In genomic region chr6:36604090-36605060, GRCh38 we compare ENCODE assay signal across 12 cellular contexts. TPM values are rescaled to one million over a fixed set of nuclear protein-coding genes. Genes with fewer than 3 reads are reported as not detected.
DNase-seq lines count a peak whose midpoint lies in the region; ATAC-seq, FAIRE-seq and TF ChIP-seq lines count a peak whose summit lies in the region.
"Had no signal": no experiment of that assay in that cellular context is flagged by ENCODE, and none has a peak within 500 bp of the region (broad histone marks: within the 10 kb centered on the region; RNA-seq: fewer than 3 reads in every experiment).

No MANE protein-coding gene starts in this region.

- H3K9me3 ChIP-seq in RWPE2 (ENCODE audit: severe bottlenecking) (no peaks in the 10 kb centered on the region), H1 (ENCODE audit: insufficient read depth in 2 of 2, low read depth in 1 of 2, low read length in 1 of 2) (no peaks in the 10 kb centered on the region), thyroid gland (no peaks in the 10 kb centered on the region)
- H3K9me3 ChIP-seq: body of pancreas, SJSA1 had no signal

- H3K9ac ChIP-seq in H1 (replicated peaks in 1 of 4; ENCODE audit: extremely low read depth in 1 of 4, low read depth in 3 of 4, low read length in 3 of 4), result no peak overlapping the region

- H3K4me1 Mint-ChIP-seq in progenitor cell of endocrine pancreas (ENCODE audit: low read depth), result peaks cover 52% of the 10 kb centered on the region

- TF ChIP-seq CTCF in RWPE2 (IDR thresholded peaks at IDR 0.05; ENCODE audit: poor library complexity, severe bottlenecking), result no peak
- TF ChIP-seq CTCF in H1 (IDR thresholded peaks at IDR 0.05; ENCODE audit: control extremely low read depth in 1 of 3, insufficient read depth in 1 of 3, low read depth in 1 of 3, low read length in 3 of 3), result no peak
- no peak for TF ChIP-seq CTCF in progenitor cell of endocrine pancreas (IDR thresholded peaks at IDR 0.05; ENCODE audit: unreplicated experiment)
- no peak for TF ChIP-seq CTCF in thyroid gland (IDR thresholded peaks at IDR 0.05)
- TF ChIP-seq CTCF in D721Med (IDR thresholded peaks at IDR 0.05; ENCODE audit: insufficient read depth, missing control alignments), result no peak

- no peak overlapping the region for H4K8ac ChIP-seq in H1 (ENCODE audit: extremely low read depth, insufficient read depth, low read length)

- no peak overlapping the region for H2AK5ac ChIP-seq in H1 (ENCODE audit: low read depth, low read length)

- POLR2A ChIA-PET in H1 (lab: Charles Lee; ENCODE audit: partially characterized antibody), result interaction anchor here (1.0 to 14.6 kb wide), 9 partner anchors 5 to 155 kb away, joined by 3 to 386 read pairs (median 5); partner anchors contain the start of gene SRSF3

- H2BK15ac ChIP-seq in H1 (ENCODE audit: low read length), result no peak overlapping the region

- no peak overlapping the region for H4K5ac ChIP-seq in H1 (ENCODE audit: insufficient read length, low read depth, low read length)

- H4K20me1 ChIP-seq in H1 (replicated peaks in 1 of 2; ENCODE audit: control insufficient read depth in 1 of 2, insufficient read depth in 2 of 2, low read length in 2 of 2), result peaks cover 34 to 52% of the 10 kb centered on the region in 2 experiments

- H3K4me3 Mint-ChIP-seq in progenitor cell of endocrine pancreas (ENCODE audit: low read depth), result no peak overlapping the region

- H3K4me3 ChIP-seq in RWPE2 (ENCODE audit: severe bottlenecking) (no peak overlapping the region), H1 (ENCODE audit: extremely low read depth in 1 of 4, insufficient read depth in 2 of 4, low read depth in 3 of 4, low read length in 4 of 4) (no peak overlapping the region), thyroid gland (replicated peaks in 1 of 3) (no peak overlapping the region)
- H3K4me3 ChIP-seq: body of pancreas, SJSA1, skin epidermis had no signal

- no peak overlapping the region for H3K4ac ChIP-seq in H1 (replicated peaks; ENCODE audit: insufficient read length, low read depth, low read length)

- H3K27me3 ChIP-seq in RWPE2 (ENCODE audit: insufficient read depth, poor library complexity, severe bottlenecking) (no peaks in the 10 kb centered on the region), H1 (replicated peaks in 1 of 4; ENCODE audit: control insufficient read depth in 3 of 4, extremely low read depth in 1 of 4, insufficient read depth in 3 of 4, low read length in 3 of 4) (no peaks in the 10 kb centered on the region), thyroid gland (no peaks in the 10 kb centered on the region)
- H3K27me3 ChIP-seq: body of pancreas, SJSA1 had no signal

- H3K27me3 Mint-ChIP-seq in progenitor cell of endocrine pancreas, result no peaks in the 10 kb centered on the region

- no peak for DNase-seq in GM12891 (ENCODE audit: insufficient read length, low spot score)
- DNase-seq in RWPE2 (ENCODE audit: low spot score), result no peak
- DNase-seq in H1 (ENCODE audit: low read depth in 1 of 2, low spot score in 2 of 2), result no peak
- no peak for DNase-seq in progenitor cell of endocrine pancreas (ENCODE audit: low spot score, unreplicated experiment)
- DNase-seq in thyroid gland, result no peak
- DNase-seq in D721Med (ENCODE audit: insufficient read length, low spot score), result no peak
- DNase-seq in inferior parietal cortex (ENCODE audit: extremely low spot score), result no peak
- DNase-seq: body of pancreas, NCI-H1105, NCI-H526 treated with DMSO at 0.1 percent for 48 hours had no signal

- peak overlapping the region; percentile 86 for H3K27ac Mint-ChIP-seq in progenitor cell of endocrine pancreas

- H2BK20ac ChIP-seq in H1 (ENCODE audit: low read length), result no peak overlapping the region

- no peaks in the 10 kb centered on the region for H3K9me3 Mint-ChIP-seq in progenitor cell of endocrine pancreas (ENCODE audit: low read depth)

- no peak overlapping the region for H2BK120ac ChIP-seq in H1 (replicated peaks; ENCODE audit: low read depth, low read length)

- no peaks in the 10 kb centered on the region for H3K79me1 ChIP-seq in H1 (ENCODE audit: low read depth, low read length)

- peak overlapping the region; percentile 63 for H3K27ac ChIP-seq in RWPE2 (ENCODE audit: poor library complexity, severe bottlenecking)
- no peak overlapping the region for H3K27ac ChIP-seq in H1 (ENCODE audit: low read depth, low read length)
- H3K27ac ChIP-seq in thyroid gland, result no peak overlapping the region
- H3K27ac ChIP-seq: body of pancreas, SJSA1 had no signal

- no peaks in the 10 kb centered on the region; the same call in 1 of the 2 replicates for H3K23me2 ChIP-seq in H1 (ENCODE audit: low read depth, low read length)

- CTCF ChIA-PET in H1 (lab: Charles Lee; ENCODE audit: partially characterized antibody), result no interaction called here

- 94% methylated on average over 6 of the region's 6 CpGs; no CpG with 5 or more reads in 1 of the 2 experiments for WGBS in H1 (ENCODE audit: extremely low coverage in 1 of 2, insufficient coverage in 1 of 2, insufficient read length in 1 of 2, insufficient replicate concordance in 2 of 2, low coverage in 1 of 2, low lambda C conversion rate in 2 of 2, missing lambda C conversion rate in 1 of 2), 2 experiments
- 94% methylated on average over 6 of the region's 6 CpGs for WGBS in thyroid gland, 2 donors

- H3K79me2 ChIP-seq in H1 (ENCODE audit: control insufficient read depth in 1 of 2, insufficient read depth in 2 of 2, low read length in 2 of 2), result peaks cover 23 to 72% of the 10 kb centered on the region in 2 experiments

- H3K36me3 ChIP-seq in RWPE2 (ENCODE audit: low read depth) (peaks cover 94% of the 10 kb centered on the region), H1 (ENCODE audit: control insufficient read depth in 2 of 4, insufficient read depth in 4 of 4, low read length in 3 of 4) (peaks cover 46 to 99% (median 79%) of the 10 kb centered on the region in 4 experiments), thyroid gland (peaks cover 77 to 80% of the 10 kb centered on the region in 2 donors)

- ATAC-seq in RWPE2 (ENCODE audit: low read depth), result no peak
- ATAC-seq: body of pancreas had no signal

- no peak overlapping the region for H4K91ac ChIP-seq in H1 (replicated peaks; ENCODE audit: insufficient read length, low read length)

- no peak overlapping the region for H3K14ac ChIP-seq in H1 (ENCODE audit: insufficient read length)

- H3K36me3 Mint-ChIP-seq in progenitor cell of endocrine pancreas (ENCODE audit: insufficient read depth), result peaks cover 65% of the 10 kb centered on the region

- FAIRE-seq in GM12891 (lab: Jason Lieb, UNC) (no peak), H1 (lab: Jason Lieb, UNC) (no peak), D721Med (lab: Jason Lieb, UNC) (no peak)

- H2BK12ac ChIP-seq in H1 (ENCODE audit: low read depth, low read length), result no peak overlapping the region

- no peak for TF ChIP-seq RAD21 in H1 (IDR thresholded peaks at IDR 0.05 in 1 of 2, conservative IDR thresholded peaks at IDR 0.05 in 1 of 2; ENCODE audit: low read depth in 2 of 2, low read length in 2 of 2)

- H3K56ac ChIP-seq in H1 (replicated peaks; ENCODE audit: insufficient read length, low read depth, low read length), result no peak overlapping the region

- H2AFZ ChIP-seq in H1 (ENCODE audit: low read length), result no peak overlapping the region

- H3K23ac ChIP-seq in H1 (ENCODE audit: insufficient read length), result no peak overlapping the region

- intact Hi-C loops in thyroid gland (cut with DNase I), result no loop called here

- TF ChIP-seq POLR2A in GM12891 (IDR thresholded peaks at IDR 0.05; ENCODE audit: low read depth, low read length) (peak; percentile 86), H1 (IDR thresholded peaks at IDR 0.05; ENCODE audit: control extremely low read depth in 1 of 2, low read depth in 2 of 2, low read length in 2 of 2) (peak; percentile 80 to 82), thyroid gland (IDR thresholded peaks at IDR 0.05) (no peak)

- no peak overlapping the region for H3K4me2 ChIP-seq in H1 (ENCODE audit: insufficient read depth in 1 of 2, low read depth in 2 of 2, low read length in 2 of 2)

- no peak for TF ChIP-seq EP300 in H1 (IDR thresholded peaks at IDR 0.05; ENCODE audit: borderline replicate concordance in 1 of 2, low read depth in 2 of 2, low read length in 2 of 2)

- no peak overlapping the region for H2BK5ac ChIP-seq in H1 (ENCODE audit: low read depth, low read length)

- H3K4me1 ChIP-seq in RWPE2 (ENCODE audit: insufficient read depth, poor library complexity, severe bottlenecking), result peaks cover 63% of the 10 kb centered on the region
- H3K4me1 ChIP-seq in H1 (replicated peaks in 1 of 4; ENCODE audit: control insufficient read depth in 3 of 4, insufficient read depth in 4 of 4, low read length in 3 of 4), result no peaks in the 10 kb centered on the region; a peak in 2 of 7 replicates
- H3K4me1 ChIP-seq in thyroid gland, result peaks cover 25 to 81% of the 10 kb centered on the region in 2 donors

- no peak overlapping the region for H3K18ac ChIP-seq in H1 (ENCODE audit: extremely low read depth, low read length)

TF ChIP-seq in GM12891, 5 proteins besides CTCF, POLR2A, EP300 and RAD21 (continues in another document):
- no peak for TF ChIP-seq POU2F2 (IDR thresholded peaks at IDR 0.05; ENCODE audit: low read depth, low read length)

TF ChIP-seq in H1, 55 proteins besides CTCF, POLR2A, EP300 and RAD21 (continues in another document):
- TF ChIP-seq POLR2AphosphoS5 (IDR thresholded peaks at IDR 0.05; ENCODE audit: low read depth, low read length), result peak; percentile 91

RNA-seq across cellular contexts. Expression of gene SRSF3, which starts 10.2 kb away (rescaled TPM):
- polyA plus RNA-seq in GM12891 (2012; ENCODE audit: low read depth, missing spikeins), result 352 TPM
- total RNA-seq in H1 (2021; fragmentation: NEBNext Ultra II Directional; extraction: Animal tissue kit (Norgen Biotek cat#: 25700)), result 689 and 705 TPM in 2 replicates
- polyA plus RNA-seq in H1 (2011; rRNA removed), result 471 and 548 TPM in 2 replicates
- 649 TPM for polyA plus RNA-seq in H1 (2011; cell fraction: cytosol; rRNA removed)
- 159 TPM for polyA plus RNA-seq in H1 (2011; cell fraction: nucleus; rRNA removed)
- polyA plus RNA-seq in H1 (2012, experiment 1 of 2), result 696 to 1,158 TPM (median 791 TPM) in 4 replicates
- polyA plus RNA-seq in H1 (2012, experiment 2 of 2), result 40.8 TPM
- polyA plus RNA-seq in H1 (2013, experiment 1 of 2), result 293 TPM
- 286 TPM for polyA plus RNA-seq in H1 (2013, experiment 2 of 2)
- 323 and 336 TPM in 2 replicates for polyA minus RNA-seq in H1 (2011; rRNA and poly(A)+ RNA removed)
- 155 TPM for polyA minus RNA-seq in H1 (2011; cell fraction: cytosol; rRNA and poly(A)+ RNA removed)
- polyA minus RNA-seq in H1 (2011; cell fraction: nucleus; rRNA and poly(A)+ RNA removed), result 183 TPM
- total RNA-seq in progenitor cell of endocrine pancreas (427 and 442 TPM in 2 replicates), thyroid gland (100 to 1,000 TPM; 120 to 287 (median 144) TPM)

RNA-seq across cellular contexts. Expression of gene STK38, which starts 57.1 kb away (rescaled TPM):
- 8.4 TPM for polyA plus RNA-seq in GM12891 (2012; ENCODE audit: low read depth, missing spikeins)
- 18.5 and 19.8 TPM in 2 replicates for total RNA-seq in H1 (2021; fragmentation: NEBNext Ultra II Directional; extraction: Animal tissue kit (Norgen Biotek cat#: 25700))
- polyA plus RNA-seq in H1 (2011; rRNA removed), result 6.2 and 8.1 TPM in 2 replicates
- polyA plus RNA-seq in H1 (2011; cell fraction: cytosol; rRNA removed), result 8.5 TPM
- polyA plus RNA-seq in H1 (2011; cell fraction: nucleus; rRNA removed), result 10.0 TPM
- polyA plus RNA-seq in H1 (2012, experiment 1 of 2), result 10.7 to 18.7 TPM (median 14.8 TPM) in 4 replicates
- 1.9 TPM for polyA plus RNA-seq in H1 (2012, experiment 2 of 2)
- polyA plus RNA-seq in H1 (2013, experiment 1 of 2), result 11.0 TPM
- 11.1 TPM for polyA plus RNA-seq in H1 (2013, experiment 2 of 2)
- 7.2 and 8.1 TPM in 2 replicates for polyA minus RNA-seq in H1 (2011; rRNA and poly(A)+ RNA removed)
- polyA minus RNA-seq in H1 (2011; cell fraction: cytosol; rRNA and poly(A)+ RNA removed), result 6.2 TPM
- 9.0 TPM for polyA minus RNA-seq in H1 (2011; cell fraction: nucleus; rRNA and poly(A)+ RNA removed)
- 46.9 and 47.2 TPM in 2 replicates for total RNA-seq in progenitor cell of endocrine pancreas
- 10 to 100 TPM; 11.9 to 21.9 (median 14.1) TPM for total RNA-seq in thyroid gland

Comparison
In these comparisons a context has a peak if more than half of its experiments do, and no peak if none do; other contexts are left out.
1. POLR2A ChIP-seq: peak in GM12891 (single experiment) and H1 (2 of 2); none in thyroid gland (0 of 2).